ENCODE assay signal across 6 cellular contexts in genomic region chr11:57476223-57476882, GRCh38. TPM values are rescaled to one million over a fixed set of nuclear protein-coding genes. Genes with fewer than 3 reads are reported as not detected.
DNase-seq lines count a peak whose midpoint lies in the region; ATAC-seq and FAIRE-seq lines count a peak whose summit lies in the region.

No MANE protein-coding gene starts in this region.

- peak; percentile 3 for DNase-seq in NCI-H774 (lab: John Stamatoyannopoulos, UW)
- no peak for DNase-seq in small intestine
- no peak for DNase-seq in occipital lobe (lab: John Stamatoyannopoulos, UW)
- DNase-seq in GM19240 (ENCODE audit: insufficient read length, low spot score) = no peak

- H3K9me3 ChIP-seq in esophagus (ENCODE audit: control insufficient read depth in 2 of 2, insufficient read depth in 1 of 2, low read depth in 1 of 2, low read length in 1 of 2) (no peaks in the 10 kb centered on the region), small intestine (ENCODE audit: control insufficient read depth, low read depth) (no peaks in the 10 kb centered on the region)

- peak; percentile 26 for ATAC-seq in GM21423 (IDR thresholded peaks at IDR 0.05; ENCODE audit: unreplicated experiment)

- WGBS in esophagus, 2 donors = 1 to 5% methylated on average over 59 to 82 of the region's 82 CpGs
- 0 to 3% (median 1%) methylated on average over 36 to 82 of the region's 82 CpGs for WGBS in small intestine, 3 donors

- FAIRE-seq in small intestine (lab: Jason Lieb, UNC) = no peak

- H3K27me3 ChIP-seq in esophagus (ENCODE audit: control insufficient read depth in 1 of 2, insufficient read depth in 2 of 2, low read length in 2 of 2) = no peaks in the 10 kb centered on the region
- H3K27me3 ChIP-seq in small intestine (ENCODE audit: control insufficient read depth in 2 of 2, insufficient read depth in 2 of 2, low read length in 2 of 2) = no peaks in the 10 kb centered on the region

- H3K4me1 ChIP-seq in esophagus (ENCODE audit: control insufficient read depth in 2 of 2, insufficient read depth in 2 of 2, low read length in 1 of 2) = peaks cover 0 to 20% of the 10 kb centered on the region in 2 donors
- H3K4me1 ChIP-seq in small intestine (ENCODE audit: control insufficient read depth in 2 of 2, insufficient read depth in 1 of 2, low read depth in 1 of 2, low read length in 1 of 2) = peaks cover 3 to 5% of the 10 kb centered on the region in 2 donors

- H3K4me3 ChIP-seq in esophagus (ENCODE audit: low read depth in 1 of 2, low read length in 2 of 2) (peak overlapping the region; percentile 33 to 37), small intestine (ENCODE audit: low read depth in 1 of 2, low read length in 2 of 2) (peak overlapping the region; percentile 19 to 53)

- H3K27ac ChIP-seq in esophagus (ENCODE audit: low read depth in 2 of 2, low read length in 1 of 2) = peak overlapping the region in 1 of 2 donors; percentile 28
- no peak overlapping the region for H3K27ac ChIP-seq in small intestine (ENCODE audit: low read depth in 1 of 2, low read length in 1 of 2)

- H3K36me3 ChIP-seq in esophagus (ENCODE audit: control insufficient read depth in 2 of 2, insufficient read depth in 2 of 2, low read length in 1 of 2) (no peaks in the 10 kb centered on the region), small intestine (ENCODE audit: control insufficient read depth in 2 of 2, insufficient read depth in 2 of 2, low read length in 2 of 2) (no peaks in the 10 kb centered on the region)

RNA-seq across cellular contexts. Expression of gene RTN4RL2, which starts 16.0 kb away (rescaled TPM):
- polyA plus RNA-seq in esophagus (under 1 TPM; 0.20 to 0.49 TPM), small intestine (under 1 TPM in 1 of 3 donors, not detected in 2; 0.70 TPM)
- 0.47 TPM for total RNA-seq in occipital lobe

RNA-seq across cellular contexts. Expression of gene SLC43A1, which starts 39.1 kb away (rescaled TPM):
- 1 to 10 TPM; 2.5 to 3.7 TPM for polyA plus RNA-seq in esophagus
- polyA plus RNA-seq in small intestine = 10 to 100 TPM in 1 of 3 donors, 1 to 10 TPM in 1, under 1 TPM in 1; 0.67 to 25.0 (median 2.4) TPM
- 0.94 TPM for total RNA-seq in occipital lobe

RNA-seq across cellular contexts. Expression of gene SLC43A3, which starts 49.4 kb away (rescaled TPM):
- polyA plus RNA-seq in esophagus = 10 to 100 TPM; 24.0 to 28.9 TPM
- polyA plus RNA-seq in small intestine = 10 to 100 TPM in 1 of 3 donors, 1 to 10 TPM in 2; 2.4 to 13.8 (median 4.9) TPM
- total RNA-seq in occipital lobe = 8.7 TPM

RNA-seq across cellular contexts. Expression of gene TIMM10, which starts 54.2 kb away (rescaled TPM):
- polyA plus RNA-seq in esophagus (10 to 100 TPM; 38.8 to 61.6 TPM), small intestine (10 to 100 TPM; 58.4 to 84.8 (median 63.1) TPM)
- total RNA-seq in occipital lobe = 33.1 TPM
